Comparison of ENCODE assay signal across 8 cellular contexts in the genomic region with DNA sequence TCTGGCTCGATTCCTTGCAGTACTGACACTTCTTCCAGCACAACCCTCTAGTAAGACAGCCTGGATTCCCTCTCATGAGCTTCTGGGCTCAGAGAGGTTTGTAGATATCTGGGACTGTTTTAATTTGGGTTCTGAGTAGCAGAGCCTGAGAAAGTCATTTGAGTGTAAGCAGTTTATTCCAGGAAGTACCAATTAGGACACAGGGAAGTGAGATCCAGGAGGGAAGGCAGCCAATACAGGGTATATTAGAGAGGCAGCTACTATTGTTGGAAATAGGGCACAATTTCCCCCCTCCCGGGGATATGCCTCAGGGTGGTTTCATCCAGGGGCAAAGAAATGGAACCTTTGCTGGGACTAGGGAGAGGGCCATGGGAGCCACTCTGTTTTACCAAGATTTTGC.
"Had no signal": no experiment of that assay in that cellular context is flagged by ENCODE, and none has a peak within 500 bp of the region (broad histone marks: within the 10 kb centered on the region; RNA-seq: fewer than 3 reads in every experiment).

No MANE protein-coding gene starts in this region.

- H3K4me2 ChIP-seq: GM23338 had no signal

- H3K9me3 Mint-ChIP-seq: IgD-negative memory B cell had no signal

- H3K27ac ChIP-seq: HL-60 had no signal

- H3K27me3 Mint-ChIP-seq: IgD-negative memory B cell had no signal

- ATAC-seq: GM23338, HCT116, HepG2 had no signal

- H3K27ac Mint-ChIP-seq: GM23338, IgD-negative memory B cell had no signal

- H3K4me1 Mint-ChIP-seq: GM23338, IgD-negative memory B cell had no signal

- H3K4me3 ChIP-seq: GM23338, HAP-1 had no signal

- DNase-seq: H7, KBM-7 had no signal

- FAIRE-seq: HepG2 had no signal

- H3K4me3 Mint-ChIP-seq: GM23338, IgD-negative memory B cell had no signal

- H3K36me3 ChIP-seq: HAP-1 had no signal

- H3K9me3 ChIP-seq: HAP-1 had no signal
